17 cellular contexts compared by ENCODE assay signal in the genomic region with DNA sequence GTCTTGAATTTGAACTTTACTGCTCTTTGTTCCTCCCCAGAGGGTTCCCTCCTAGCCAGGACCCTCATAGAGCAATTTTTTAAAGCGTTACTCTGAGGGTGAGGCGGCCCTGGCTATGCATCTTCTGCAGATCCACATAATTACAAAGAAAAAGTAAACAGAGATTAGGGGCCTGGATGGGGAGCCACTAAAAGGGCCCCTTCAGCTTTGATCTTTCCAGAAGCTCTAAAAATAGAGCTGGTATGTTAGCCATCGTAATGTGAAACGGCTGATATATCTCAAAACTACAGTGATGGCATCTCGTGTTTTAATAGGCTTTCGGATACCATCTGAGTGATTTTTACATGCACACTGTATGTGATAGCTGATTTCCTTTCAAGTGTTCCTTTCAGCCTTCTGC.
DNase-seq lines count a peak whose midpoint lies in the region; TF ChIP-seq lines count a peak whose summit lies in the region.
"Had no signal": no experiment of that assay in that cellular context is flagged by ENCODE, and none has a peak within 500 bp of the region (broad histone marks: within the 10 kb centered on the region; RNA-seq: fewer than 3 reads in every experiment).

No MANE protein-coding gene starts in this region.

- intact Hi-C loops in stomach (cut with DNase I; ENCODE audit: low total_unique reads): loop anchor here (5.0 kb wide), 1 partner anchor 272 kb away; no protein-coding TSS in a partner anchor

- peak overlapping the region in 1 of 2 experiments; percentile 50 for H3K18ac ChIP-seq in mesenchymal stem cell (ENCODE audit: low read depth in 1 of 2, low read length in 2 of 2)

- no peak overlapping the region for H2BK120ac ChIP-seq in mesenchymal stem cell (ENCODE audit: low read depth, low read length)

- H3K4me2 ChIP-seq in Karpas-422 (ENCODE audit: low read depth, low read length, poor library complexity, severe bottlenecking) (peak overlapping the region; percentile 69), mesenchymal stem cell (ENCODE audit: low read length, poor library complexity, severe bottlenecking) (no peak overlapping the region)

- peak overlapping the region; percentile 13 for H2AK5ac ChIP-seq in mesenchymal stem cell (ENCODE audit: low read length, severe bottlenecking)

- TF ChIP-seq EP300 in stomach (IDR thresholded peaks at IDR 0.05): no peak

- H3K14ac ChIP-seq in mesenchymal stem cell (ENCODE audit: low read length in 2 of 2): no peak overlapping the region

- no peak overlapping the region for H4K8ac ChIP-seq in mesenchymal stem cell (ENCODE audit: low read length)

- H3K27me3 ChIP-seq in Karpas-422 (ENCODE audit: low read length): no peaks in the 10 kb centered on the region
- no peaks in the 10 kb centered on the region for H3K27me3 ChIP-seq in brain microvascular endothelial cell (replicated peaks)
- no peaks in the 10 kb centered on the region for H3K27me3 ChIP-seq in mesenchymal stem cell (ENCODE audit: control insufficient read depth in 1 of 2, insufficient read depth in 1 of 2, low read length in 2 of 2)
- no peaks in the 10 kb centered on the region for H3K27me3 ChIP-seq in stomach
- H3K27me3 ChIP-seq: BE2C had no signal

- in situ Hi-C loops in brain microvascular endothelial cell (cut with HindIII; ENCODE audit: low pct_ligation_motif_present, low sequenced_read_pairs): loop anchor here (25.0 kb wide), 2 partner anchors 157 to 257 kb away; a partner anchor contains a TSS

- H3K9me3 ChIP-seq in Karpas-422 (ENCODE audit: low read length) (no peaks in the 10 kb centered on the region), mesenchymal stem cell (ENCODE audit: control insufficient read depth, low read length) (no peaks in the 10 kb centered on the region), stomach (no peaks in the 10 kb centered on the region)
- H3K9me3 ChIP-seq: BE2C, left ventricle myocardium inferior had no signal

- no peak overlapping the region for H2BK12ac ChIP-seq in mesenchymal stem cell (ENCODE audit: low read length in 2 of 2)

- H3K9me2 ChIP-seq in Karpas-422 (replicated peaks; ENCODE audit: insufficient read depth, low read length): no peaks in the 10 kb centered on the region

- no peak overlapping the region for H4K91ac ChIP-seq in mesenchymal stem cell (ENCODE audit: low read length)

- 0 out of 2 replicates have a peak, but pooled peaks cover 3% of the 10 kb centered on the region for H3K79me2 ChIP-seq in Karpas-422 (ENCODE audit: low read length)

- H3K4ac ChIP-seq in mesenchymal stem cell (ENCODE audit: low read depth in 1 of 2, low read length in 2 of 2): no peak overlapping the region

- H3K4me1 ChIP-seq in Karpas-422 (ENCODE audit: low read length): peaks cover 58% of the 10 kb centered on the region
- H3K4me1 ChIP-seq in mesenchymal stem cell (ENCODE audit: control insufficient read depth, insufficient read depth, low read depth, low read length): no peaks in the 10 kb centered on the region
- peaks cover 10 to 42% (median 18%) of the 10 kb centered on the region in 4 donors for H3K4me1 ChIP-seq in stomach
- H3K4me1 ChIP-seq: BE2C had no signal

- TF ChIP-seq POLR2A in stomach (IDR thresholded peaks at IDR 0.05): no peak

- H2BK15ac ChIP-seq in mesenchymal stem cell (ENCODE audit: low read depth, poor library complexity, severe bottlenecking): no peak overlapping the region

- H2AFZ ChIP-seq in Karpas-422 (ENCODE audit: low read length): no peak overlapping the region
- H2AFZ ChIP-seq in mesenchymal stem cell (ENCODE audit: low read depth, low read length): no peak overlapping the region

- peak overlapping the region; percentile 38; the same call in 1 of the 2 replicates for H3K4me3 ChIP-seq in Karpas-422 (ENCODE audit: low read length)
- H3K4me3 ChIP-seq in brain microvascular endothelial cell (ENCODE audit: low read depth, low read length): no peak overlapping the region
- no peak overlapping the region for H3K4me3 ChIP-seq in mesenchymal stem cell (ENCODE audit: insufficient read depth in 1 of 2, low read depth in 1 of 2, low read length in 2 of 2)
- H3K4me3 ChIP-seq in stomach: peak overlapping the region in 1 of 4 donors; percentile 0
- H3K4me3 ChIP-seq: left ventricle myocardium inferior had no signal

- H3K36me3 ChIP-seq in Karpas-422 (ENCODE audit: insufficient read depth, low read length) (no peaks in the 10 kb centered on the region), brain microvascular endothelial cell (replicated peaks) (no peaks in the 10 kb centered on the region), mesenchymal stem cell (ENCODE audit: control insufficient read depth in 1 of 2, insufficient read depth in 2 of 2, low read depth in 1 of 2, low read length in 2 of 2) (peaks cover 0 to 14% of the 10 kb centered on the region in 2 experiments), stomach (peaks cover 0 to 15% (median 2%) of the 10 kb centered on the region in 4 donors)
- H3K36me3 ChIP-seq: BE2C, left ventricle myocardium inferior had no signal

- no peak for TF ChIP-seq CTCF in brain microvascular endothelial cell (IDR thresholded peaks at IDR 0.05; ENCODE audit: low read depth, low read length, missing control alignments)
- TF ChIP-seq CTCF in stomach (IDR thresholded peaks at IDR 0.05): no peak

- H3K23ac ChIP-seq in mesenchymal stem cell (ENCODE audit: low read length in 2 of 2): no peak overlapping the region

- H3K27ac ChIP-seq in Karpas-422 (ENCODE audit: low read length) (peak overlapping the region; percentile 92), brain microvascular endothelial cell (peak overlapping the region; percentile 65), mesenchymal stem cell (ENCODE audit: low read length, poor library complexity, severe bottlenecking) (no peak overlapping the region), stomach (peak overlapping the region in 4 of 5 donors; percentile 9 to 66 (median 44))
- H3K27ac ChIP-seq: HL-60, left ventricle myocardium inferior had no signal

- DNase-seq in Karpas-422 (no peak), brain microvascular endothelial cell (no peak), mesenchymal stem cell (peak; percentile 68), stomach (no peak), HCEC 1CT (no peak), NCI-H345 treated with DMSO at 0.1 percent for 48 hours (lab: John Stamatoyannopoulos, UW; ENCODE audit: unreplicated experiment) (no peak), DMS79 treated with DMSO at 0.1 percent for 48 hours (lab: John Stamatoyannopoulos, UW) (no peak), SHP77 (lab: John Stamatoyannopoulos, UW) (no peak)
- DNase-seq: activated CD4-positive, alpha-beta T cell treated with anti-CD3 and anti-CD28 coated beads for 48 hours; activated T-cell treated with anti-CD3 and anti-CD28 coated beads, Interleukin-2, amount 50 U/mL, for 4 hours; anterior cingulate cortex; BE2C; DND-41; left ventricle myocardium inferior; NCI-H446; T-helper 17 cell had no signal

- H2BK5ac ChIP-seq in mesenchymal stem cell (ENCODE audit: low read depth, low read length, poor library complexity, severe bottlenecking): no peak overlapping the region

- 25% methylated on average over 4 of the region's 6 CpGs for whole genome bisulfite sequencing in mesenchymal stem cell
- 28 to 50% (median 42%) methylated on average over 6 of the region's 6 CpGs for WGBS in stomach, 5 donors

- H3K79me1 ChIP-seq in mesenchymal stem cell (replicated peaks; ENCODE audit: low read length, poor library complexity, severe bottlenecking): peaks cover 10% of the 10 kb centered on the region

- H3K9ac ChIP-seq in Karpas-422 (ENCODE audit: low read length) (peak overlapping the region; percentile 50), mesenchymal stem cell (ENCODE audit: low read length) (peak overlapping the region; percentile 28)

- H4K20me1 ChIP-seq in Karpas-422 (ENCODE audit: insufficient read depth, low read depth, low read length): no peaks in the 10 kb centered on the region
